Comparison of ENCODE assay signal across 15 cellular contexts in genomic region chr1:28291711-28292110, GRCh38. TPM values are rescaled to one million over a fixed set of nuclear protein-coding genes. Genes with fewer than 3 reads are reported as not detected.
A peak's percentile ranks its signal among the peaks of the same experiment; 100 is the strongest.
DNase-seq lines count a peak whose midpoint lies in the region; ATAC-seq and TF ChIP-seq lines count a peak whose summit lies in the region.
"Had no signal": no experiment of that assay in that cellular context is flagged by ENCODE, and none has a peak within 500 bp of the region (broad histone marks: within the 10 kb centered on the region; RNA-seq: fewer than 3 reads in every experiment).

No MANE protein-coding gene starts in this region.

- peak overlapping the region; percentile 70; the same call in 1 of the 2 replicates for H2AFZ ChIP-seq in GM23338
- H2AFZ ChIP-seq in osteoblast (ENCODE audit: low read length) = peak overlapping the region; percentile 35
- no peak overlapping the region for H2AFZ ChIP-seq in PC-9

- H3K4me3 ChIP-seq in GM23338 (no peak overlapping the region), osteoblast (ENCODE audit: insufficient read depth, low read length) (no peak overlapping the region), PC-9 (no peak overlapping the region)
- H3K4me3 ChIP-seq: BLaER1, SJCRH30 had no signal

- TF ChIP-seq CTCF in GM23338 (conservative IDR thresholded peaks at IDR 0.05; ENCODE audit: low read depth in 2 of 2) = no peak
- TF ChIP-seq CTCF in WTC11 (IDR thresholded peaks at IDR 0.05) = no peak
- TF ChIP-seq CTCF in osteoblast (IDR thresholded peaks at IDR 0.05; ENCODE audit: extremely low read depth, low read depth, low read length) = no peak
- TF ChIP-seq CTCF in PC-9 (conservative IDR thresholded peaks at IDR 0.05) = no peak

- H3K27me3 ChIP-seq in GM23338 (ENCODE audit: insufficient read depth) = no peaks in the 10 kb centered on the region
- no peaks in the 10 kb centered on the region for H3K27me3 ChIP-seq in osteoblast (ENCODE audit: insufficient read depth, low read length)
- H3K27me3 ChIP-seq in PC-9 (ENCODE audit: insufficient read depth, low read depth) = no peaks in the 10 kb centered on the region
- H3K27me3 ChIP-seq: BLaER1 had no signal

- H3K36me3 Mint-ChIP-seq in GM23338 (ENCODE audit: low read depth) = no peaks in the 10 kb centered on the region
- no peaks in the 10 kb centered on the region for H3K36me3 Mint-ChIP-seq in WTC11

- H3K4me1 Mint-ChIP-seq in GM23338 (peaks cover 22% of the 10 kb centered on the region), WTC11 (peaks cover 36% of the 10 kb centered on the region)

- H3K27ac Mint-ChIP-seq in GM23338 (no peak overlapping the region), WTC11 (peak overlapping the region; percentile 42)
- H3K27ac Mint-ChIP-seq: CD4-positive, alpha-beta T cell had no signal

- intact Hi-C loops in PC-9 (cut with micrococcal nuclease; ENCODE audit: unreplicated experiment) = no loop called here

- no TSS peak for BruUV-seq in PC-9 (replicated peaks; lab: Mats Ljungman, UMichigan)

- H3K4me3 Mint-ChIP-seq in GM23338 = no peak overlapping the region
- no peak overlapping the region for H3K4me3 Mint-ChIP-seq in WTC11
- H3K4me3 Mint-ChIP-seq: CD4-positive, alpha-beta T cell had no signal

- H3K9me3 Mint-ChIP-seq in GM23338 (no peaks in the 10 kb centered on the region), WTC11 (no peaks in the 10 kb centered on the region)
- H3K9me3 Mint-ChIP-seq: CD4-positive, alpha-beta T cell had no signal

- H3K9me2 ChIP-seq in GM23338 (ENCODE audit: insufficient read depth) = no peaks in the 10 kb centered on the region
- no peaks in the 10 kb centered on the region for H3K9me2 ChIP-seq in PC-9 (ENCODE audit: insufficient read depth)

- DNase-seq in GM23338 (ENCODE audit: low spot score) = no peak
- no peak for DNase-seq in WTC11 (ENCODE audit: low spot score)
- DNase-seq in osteoblast (ENCODE audit: insufficient read length, low spot score, missing footprints) = no peak
- no peak for DNase-seq in NCI-H2029 (lab: John Stamatoyannopoulos, UW)
- DNase-seq in PC-9 = no peak
- no peak for DNase-seq in DMS79 (lab: John Stamatoyannopoulos, UW)
- DNase-seq: CD4-positive, alpha-beta T cell; COR-L47; DMS 273 treated with DMSO at 0.1 percent for 48 hours; GDM1; NCI-H1694 treated with DMSO at 0.1 percent for 48 hours; NCI-H446; NCI-H526; SJCRH30 had no signal

- ATAC-seq in GM23338 = no peak
- no peak for ATAC-seq in WTC11

- CTCF ChIA-PET in WTC11 (lab: Charles Lee) = interaction anchor here (1.4 to 1.9 kb wide), 2 partner anchors 37 to 43 kb away, joined by 4 to 11 read pairs; partner anchors contain the start of gene MED18
- CTCF ChIA-PET in PC-9 (lab: Charles Lee) = interaction anchor here (0.7 kb wide), 1 partner anchor 10 kb away, joined by 3 read pairs; no protein-coding TSS in a partner anchor

- no peaks in the 10 kb centered on the region for H3K79me2 ChIP-seq in GM23338 (replicated peaks; ENCODE audit: insufficient read depth)
- H3K79me2 ChIP-seq in osteoblast (ENCODE audit: insufficient read depth, low read length) = no peaks in the 10 kb centered on the region
- no peaks in the 10 kb centered on the region for H3K79me2 ChIP-seq in PC-9 (ENCODE audit: low read depth)

- H3K4me2 ChIP-seq in GM23338 (no peak overlapping the region), osteoblast (ENCODE audit: insufficient read depth, low read length) (no peak overlapping the region), PC-9 (no peak overlapping the region)
- H3K4me2 ChIP-seq: BLaER1 had no signal

- H3K27ac ChIP-seq in GM23338 (ENCODE audit: low read depth) = peak overlapping the region; percentile 48; the same call in 1 of the 2 replicates
- no peak overlapping the region for H3K27ac ChIP-seq in osteoblast (ENCODE audit: low read depth, low read length)
- H3K27ac ChIP-seq in PC-9 = no peak overlapping the region
- H3K27ac ChIP-seq: BLaER1, SJCRH30 had no signal

- 0 out of 2 replicates have a peak, but pooled peaks cover 2% of the 10 kb centered on the region for H3F3A ChIP-seq in GM23338 (replicated peaks; ENCODE audit: low read depth)
- H3F3A ChIP-seq in PC-9 (ENCODE audit: insufficient read depth, low read depth) = no peaks in the 10 kb centered on the region

- POLR2A ChIA-PET in WTC11 (lab: Charles Lee) = no interaction called here
- POLR2A ChIA-PET in PC-9 (lab: Charles Lee; ENCODE audit: unreplicated experiment) = no interaction called here

- H3K4me1 ChIP-seq in GM23338 (ENCODE audit: insufficient read depth) (peaks cover 7% of the 10 kb centered on the region; the same call in 1 of the 2 replicates), osteoblast (ENCODE audit: insufficient read depth, low read length) (no peaks in the 10 kb centered on the region), PC-9 (replicated peaks; ENCODE audit: insufficient read depth) (no peaks in the 10 kb centered on the region)
- H3K4me1 ChIP-seq: BLaER1 had no signal

- H3K36me3 ChIP-seq in GM23338 (ENCODE audit: insufficient read depth) (no peaks in the 10 kb centered on the region), osteoblast (ENCODE audit: insufficient read depth, low read length) (no peaks in the 10 kb centered on the region), PC-9 (ENCODE audit: low read depth) (no peaks in the 10 kb centered on the region)
- H3K36me3 ChIP-seq: BLaER1, SJCRH30 had no signal

- H4K20me1 ChIP-seq in GM23338 (replicated peaks; ENCODE audit: insufficient read depth) = no peaks in the 10 kb centered on the region
- no peaks in the 10 kb centered on the region for H4K20me1 ChIP-seq in osteoblast (ENCODE audit: insufficient read depth, low read length)
- no peaks in the 10 kb centered on the region for H4K20me1 ChIP-seq in PC-9 (ENCODE audit: insufficient read depth)
- H4K20me1 ChIP-seq: BLaER1 had no signal

- peaks cover 4% of the 10 kb centered on the region for H3K27me3 Mint-ChIP-seq in GM23338 (ENCODE audit: insufficient read depth, low read depth, poor library complexity)
- H3K27me3 Mint-ChIP-seq in WTC11 (ENCODE audit: low read depth) = no peaks in the 10 kb centered on the region
- H3K27me3 Mint-ChIP-seq: CD4-positive, alpha-beta T cell had no signal

- no peaks in the 10 kb centered on the region for H3K9me3 ChIP-seq in osteoblast (ENCODE audit: low read depth, low read length)
- H3K9me3 ChIP-seq in PC-9 (ENCODE audit: insufficient read depth, low read depth) = no peaks in the 10 kb centered on the region
- H3K9me3 ChIP-seq: BLaER1, SJCRH30 had no signal

TF ChIP-seq in GM23338, 12 proteins besides CTCF, POLR2A, EP300 and RAD21 (continues in another document):
- no peak for TF ChIP-seq NANOG (IDR thresholded peaks at IDR 0.05; ENCODE audit: borderline replicate concordance)
- TF ChIP-seq ZNF114 (CRISPR knock-in tag; IDR thresholded peaks at IDR 0.05) = no peak

TF ChIP-seq in WTC11, 78 proteins besides CTCF, POLR2A, EP300 and RAD21 (continues in another document):
- TF ChIP-seq SP1 (CRISPR knock-in tag; conservative IDR thresholded peaks at IDR 0.05) (no peak), FOXP1 (CRISPR knock-in tag; IDR thresholded peaks at IDR 0.05; ENCODE audit: borderline replicate concordance) (no peak), CDX4 (CRISPR knock-in tag; IDR thresholded peaks at IDR 0.05; ENCODE audit: borderline replicate concordance) (no peak), ZNF317 (CRISPR knock-in tag; IDR thresholded peaks at IDR 0.05; ENCODE audit: borderline replicate concordance, low read depth) (no peak), SMAD3 (CRISPR knock-in tag; IDR thresholded peaks at IDR 0.05; ENCODE audit: borderline replicate concordance) (no peak), ETV6 (CRISPR knock-in tag; IDR thresholded peaks at IDR 0.05) (no peak), CBFB (CRISPR knock-in tag; IDR thresholded peaks at IDR 0.05; ENCODE audit: low read depth) (no peak), USF1 (CRISPR knock-in tag; IDR thresholded peaks at IDR 0.05) (no peak)

RNA-seq across cellular contexts. Expression of gene SESN2, which starts 32.4 kb away (rescaled TPM):
- 43.6 and 52.1 TPM in 2 replicates for total RNA-seq in GM23338 (2014; rRNA removed; shearing (Covaris generic))
- 20.8 and 22.8 TPM in 2 replicates for polyA plus RNA-seq in GM23338 (2016; fragmentation: Nextera tagmentation; extraction: Ambion mirVana)
- total RNA-seq in WTC11 (2021) = 22.3 to 38.1 TPM (median 23.3 TPM) in 3 replicates
- 56.3 and 59.7 TPM in 2 replicates for total RNA-seq in osteoblast
- total RNA-seq in PC-9 (2021) = 10.3 and 12.2 TPM in 2 replicates

RNA-seq across cellular contexts. Expression of gene MED18, which starts 37.1 kb away (rescaled TPM):
- 11.9 and 12.6 TPM in 2 replicates for total RNA-seq in GM23338 (2014; rRNA removed; shearing (Covaris generic))
- polyA plus RNA-seq in GM23338 (2016; fragmentation: Nextera tagmentation; extraction: Ambion mirVana) = 7.6 and 8.5 TPM in 2 replicates
- total RNA-seq in WTC11 (2021) (15.1 to 17.9 TPM (median 15.2 TPM) in 3 replicates), osteoblast (14.7 and 19.5 TPM in 2 replicates), PC-9 (2021) (18.9 and 21.9 TPM in 2 replicates)

RNA-seq across cellular contexts. Expression of gene ATP5IF1, which starts 55.8 kb away (rescaled TPM):
- total RNA-seq in GM23338 (2014; rRNA removed; shearing (Covaris generic)) = 230 and 282 TPM in 2 replicates
- 1,325 and 1,405 TPM in 2 replicates for polyA plus RNA-seq in GM23338 (2016; fragmentation: Nextera tagmentation; extraction: Ambion mirVana)
- 201 to 245 TPM (median 228 TPM) in 3 replicates for total RNA-seq in WTC11 (2021)
- total RNA-seq in osteoblast = 51.8 and 53.3 TPM in 2 replicates
- 125 and 146 TPM in 2 replicates for total RNA-seq in PC-9 (2021)

RNA-seq across cellular contexts. Expression of gene DNAJC8, which starts 58.9 kb away (rescaled TPM):
- total RNA-seq in GM23338 (2014; rRNA removed; shearing (Covaris generic)) = 67.3 and 71.0 TPM in 2 replicates
- 208 and 210 TPM in 2 replicates for polyA plus RNA-seq in GM23338 (2016; fragmentation: Nextera tagmentation; extraction: Ambion mirVana)
- 108 to 112 TPM (median 110 TPM) in 3 replicates for total RNA-seq in WTC11 (2021)
- total RNA-seq in osteoblast = 60.1 and 63.4 TPM in 2 replicates
- total RNA-seq in PC-9 (2021) = 48.4 and 61.4 TPM in 2 replicates
